In the genomic region with DNA sequence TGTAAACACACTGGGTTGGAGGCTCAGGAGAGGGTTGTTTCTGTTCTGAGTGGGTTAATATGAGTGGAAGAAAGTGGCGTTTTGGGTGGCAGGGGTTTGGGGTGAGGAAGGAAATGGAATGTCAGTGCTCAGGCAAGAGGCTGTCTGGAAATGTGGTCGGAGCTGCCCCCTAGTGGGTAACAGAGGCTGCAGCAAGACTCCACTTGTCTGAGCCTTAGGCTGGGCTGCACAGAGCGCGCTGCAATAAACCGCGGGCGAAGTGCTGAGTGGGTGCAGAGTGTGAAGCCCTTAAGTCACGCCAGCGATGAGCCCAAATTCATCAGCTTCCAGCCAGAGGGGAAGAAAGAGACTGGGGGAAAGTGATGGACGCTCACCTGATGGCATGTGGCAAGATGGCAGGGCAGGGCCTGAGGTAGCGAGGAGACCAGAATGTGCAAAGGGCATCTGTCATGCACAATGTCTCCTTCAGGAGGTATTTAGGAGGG, we compare ENCODE assay signal across 9 cellular contexts. TPM values are rescaled to one million over a fixed set of nuclear protein-coding genes. Genes with fewer than 3 reads are reported as not detected.
DNase-seq lines count a peak whose midpoint lies in the region; ATAC-seq, FAIRE-seq and TF ChIP-seq lines count a peak whose summit lies in the region.
"Had no signal": no experiment of that assay in that cellular context is flagged by ENCODE, and none has a peak within 500 bp of the region (broad histone marks: within the 10 kb centered on the region; RNA-seq: fewer than 3 reads in every experiment).

No MANE protein-coding gene starts in this region.

- no peak for FAIRE-seq in RCC 7860 (lab: Jason Lieb, UNC)

- H3K9me3 ChIP-seq in CD4-positive, alpha-beta memory T cell (ENCODE audit: control insufficient read depth in 1 of 2, low read length in 2 of 2) = no peaks in the 10 kb centered on the region
- H3K9me3 ChIP-seq in neutrophil (no peaks in the 10 kb centered on the region), stomach (no peaks in the 10 kb centered on the region)

- CTCF ChIA-PET in CD4-positive, alpha-beta memory T cell (lab: Charles Lee; ENCODE audit: partially characterized antibody) = interaction anchor here (0.5 to 2.0 kb wide), 14 partner anchors 12 to 144 kb away, joined by 3 to 9 read pairs (median 4); no protein-coding TSS in a partner anchor

- no peaks in the 10 kb centered on the region for H3K36me3 Mint-ChIP-seq in CD4-positive, alpha-beta memory T cell

- peak; percentile 65 to 71 (median 71) for DNase-seq in CD4-positive, alpha-beta memory T cell
- peak; percentile 21 for DNase-seq in KG1 (lab: John Stamatoyannopoulos, UW)
- DNase-seq in RCC 7860 (ENCODE audit: low spot score) = peak; percentile 21
- DNase-seq in activated T-helper 1 cell treated with Interleukin-2 at 50 U/mL for 16 hours (ENCODE audit: low read depth) = peak; percentile 46
- peak; percentile 82 for DNase-seq in fibroblast of pulmonary artery (ENCODE audit: low read depth)
- peak; percentile 75 for DNase-seq in stomach

- peak; percentile 75 for ATAC-seq in GM21360 (IDR thresholded peaks at IDR 0.05; ENCODE audit: unreplicated experiment)

- TF ChIP-seq CTCF in fibroblast of pulmonary artery (IDR thresholded peaks at IDR 0.05; ENCODE audit: low read length, missing control alignments) (peak; percentile 91), neutrophil (IDR thresholded peaks at IDR 0.05) (peak; percentile 48), stomach (IDR thresholded peaks at IDR 0.05) (peak in 5 of 7 experiments; percentile 76 to 86 (median 82))

- H3K4me1 Mint-ChIP-seq in CD4-positive, alpha-beta memory T cell = peaks cover 4 to 7% (median 6%) of the 10 kb centered on the region in 4 donors

- TF ChIP-seq POLR2A in stomach (IDR thresholded peaks at IDR 0.05) = no peak

- H3K27me3 Mint-ChIP-seq in CD4-positive, alpha-beta memory T cell = peaks cover 12 to 21% of the 10 kb centered on the region in 2 donors

- H3K4me3 ChIP-seq in CD4-positive, alpha-beta memory T cell (ENCODE audit: low read length in 2 of 2) = no peak overlapping the region
- H3K4me3 ChIP-seq in fibroblast of pulmonary artery (replicated peaks; ENCODE audit: low read depth, low read length) (peak overlapping the region; percentile 43), neutrophil (ENCODE audit: low read depth in 1 of 2, low read length in 1 of 2) (no peak overlapping the region), stomach (peak overlapping the region in 3 of 4 donors; percentile 5 to 28 (median 12))

- peaks cover 8% of the 10 kb centered on the region for H3K4me1 ChIP-seq in CD4-positive, alpha-beta memory T cell (ENCODE audit: insufficient read depth, low read length)
- H3K4me1 ChIP-seq in neutrophil (ENCODE audit: control insufficient read depth in 1 of 2, insufficient read depth in 1 of 2, low read depth in 1 of 2, low read length in 1 of 2) (peaks cover 5 to 9% of the 10 kb centered on the region in 2 experiments), stomach (peaks cover 0 to 8% (median 4%) of the 10 kb centered on the region in 4 donors)

- peak overlapping the region; percentile 7 to 79 (median 64) for H3K4me3 Mint-ChIP-seq in CD4-positive, alpha-beta memory T cell

- H3K27me3 ChIP-seq in CD4-positive, alpha-beta memory T cell (ENCODE audit: insufficient read depth, low read length) = peaks cover 4% of the 10 kb centered on the region
- H3K27me3 ChIP-seq in neutrophil (peaks cover 81% of the 10 kb centered on the region), stomach (peaks cover 0 to 46% (median 13%) of the 10 kb centered on the region in 3 donors)

- H3K27ac ChIP-seq in CD4-positive, alpha-beta memory T cell (ENCODE audit: low read depth, low read length) = no peak overlapping the region
- H3K27ac ChIP-seq in neutrophil (no peak overlapping the region), stomach (no peak overlapping the region)

- intact Hi-C loops in CD4-positive, alpha-beta memory T cell (cut with micrococcal nuclease) = loop anchor here (1.0 kb wide), 2 partner anchors 34 to 140 kb away; no protein-coding TSS in a partner anchor
- intact Hi-C loops in stomach (cut with DNase I; ENCODE audit: low total_unique reads) = no loop called here

- no peak overlapping the region for H3K27ac Mint-ChIP-seq in CD4-positive, alpha-beta memory T cell

- 9 to 15% (median 12%) methylated on average over 11 of the region's 11 CpGs for WGBS in stomach, 5 donors

- no peak for TF ChIP-seq EP300 in stomach (IDR thresholded peaks at IDR 0.05)

- POLR2A ChIA-PET in CD4-positive, alpha-beta memory T cell (lab: Charles Lee; ENCODE audit: partially characterized antibody) = no interaction called here

- no peaks in the 10 kb centered on the region for H3K9me3 Mint-ChIP-seq in CD4-positive, alpha-beta memory T cell

- H3K36me3 ChIP-seq in CD4-positive, alpha-beta memory T cell (ENCODE audit: insufficient read depth, low read length) = no peaks in the 10 kb centered on the region
- no peaks in the 10 kb centered on the region for H3K36me3 ChIP-seq in neutrophil
- H3K36me3 ChIP-seq in stomach = no peaks in the 10 kb centered on the region

RNA-seq across cellular contexts. Expression of a gene that starts 12.3 kb away (rescaled TPM):
- total RNA-seq in CD4-positive, alpha-beta memory T cell = not detected
- polyA plus RNA-seq in CD4-positive, alpha-beta memory T cell = not detected
- not detected for total RNA-seq in stomach
- not detected for polyA plus RNA-seq in stomach
- polyA plus RNA-seq: adipose tissue had no signal

RNA-seq across cellular contexts. Expression of a gene that starts 51.1 kb away (rescaled TPM):
- total RNA-seq in CD4-positive, alpha-beta memory T cell = 100 to 1,000 TPM in 1 of 2 experiments, 10 to 100 TPM in 1; 98.3 to 102 TPM
- 10 to 100 TPM; 24.8 to 27.9 TPM for polyA plus RNA-seq in CD4-positive, alpha-beta memory T cell
- total RNA-seq in stomach = 100 to 1,000 TPM in 1 of 5 donors, 10 to 100 TPM in 4; 31.3 to 108 (median 44.3) TPM
- 10 to 100 TPM; 18.1 to 32.1 (median 19.7) TPM for polyA plus RNA-seq in stomach

Comparison
In these comparisons a context has a peak if more than half of its experiments do, and no peak if none do; other contexts are left out.
1. DNase-seq: peak in every context shown above with its lines; median percentile 82 in fibroblast of pulmonary artery; 75 in stomach; 71 in CD4-positive, alpha-beta memory T cell; 46 in activated T-helper 1 cell treated with Interleukin-2 at 50 U/mL for 16 hours; 21 in KG1; 21 in RCC 7860.
2. H3K4me3 ChIP-seq: peak in fibroblast of pulmonary artery (single experiment) and stomach (3 of 4); none in CD4-positive, alpha-beta memory T cell (0 of 2) and neutrophil (0 of 2).
3. Peak in every context shown above with its lines, with median percentiles within 50 percentile points of each other: CTCF ChIP-seq.